Comparison of ENCODE assay signal across 4 cellular contexts in the genomic region with DNA sequence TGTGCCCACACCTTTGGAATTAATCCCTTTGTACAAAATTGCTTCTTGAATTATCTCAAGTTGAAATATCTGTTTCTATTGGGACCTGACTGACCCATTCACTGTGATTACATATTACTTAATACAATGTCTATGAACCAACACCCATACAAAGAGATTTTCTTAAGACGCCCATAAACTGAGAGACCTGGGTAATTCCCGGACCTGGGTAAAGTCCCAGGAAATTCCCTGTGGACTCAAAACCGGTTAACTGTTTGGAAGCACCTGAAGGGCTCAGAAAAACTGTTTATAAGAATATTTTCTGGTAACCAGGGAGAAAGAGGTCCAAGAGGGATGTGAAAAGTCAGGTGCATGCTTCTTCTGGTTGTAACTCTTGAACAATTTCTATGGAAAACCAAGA.
"Had no signal": no experiment of that assay in that cellular context is flagged by ENCODE, and none has a peak within 500 bp of the region (broad histone marks: within the 10 kb centered on the region; RNA-seq: fewer than 3 reads in every experiment).

No MANE protein-coding gene starts in this region.

- H3K4me3 ChIP-seq: GM23338 had no signal

- H3K27ac Mint-ChIP-seq: GM23338 had no signal

- DNase-seq: H9, HCEC 1CT, IMR-90 had no signal

- H2AFZ ChIP-seq: GM23338 had no signal

- H3K4me3 Mint-ChIP-seq: GM23338, H9 had no signal

- H3K9me3 Mint-ChIP-seq: GM23338, H9 had no signal

- H3K4me2 ChIP-seq: GM23338 had no signal
